In genomic region chr17:10073905-10074304, GRCh38 we compare ENCODE assay signal across 21 cellular contexts.
DNase-seq lines count a peak whose midpoint lies in the region; ATAC-seq and TF ChIP-seq lines count a peak whose summit lies in the region.
"Had no signal": no experiment of that assay in that cellular context is flagged by ENCODE, and none has a peak within 500 bp of the region (broad histone marks: within the 10 kb centered on the region; RNA-seq: fewer than 3 reads in every experiment).

No MANE protein-coding gene starts in this region.

- peaks cover 10 to 91% (median 73%) of the 10 kb centered on the region in 10 experiments; a peak in 19 of 20 replicates for H3K4me1 ChIP-seq in BLaER1 treated with 17β-estradiol and CSF1 and Interleukin-3, amounts not matched to agents 10 nM and 100 nM
- H3K4me1 ChIP-seq in esophagus (ENCODE audit: control insufficient read depth in 2 of 2, insufficient read depth in 2 of 2, low read length in 1 of 2) (peaks cover 3 to 18% of the 10 kb centered on the region in 2 donors), sigmoid colon (peaks cover 0 to 13% (median 0%) of the 10 kb centered on the region in 4 donors)
- H3K4me1 ChIP-seq: SJCRH30 had no signal

- no peak overlapping the region for H3K4me3 ChIP-seq in BLaER1 treated with 17β-estradiol and CSF1 and Interleukin-3, amounts not matched to agents 10 nM and 100 nM
- H3K4me3 ChIP-seq in esophagus (ENCODE audit: low read depth in 1 of 2, low read length in 2 of 2) (no peak overlapping the region), sigmoid colon (no peak overlapping the region)
- H3K4me3 ChIP-seq: BLaER1, SJCRH30 had no signal

- DNase-seq in left ventricle myocardium superior, result peak; percentile 51
- DNase-seq in sigmoid colon, result peak; percentile 56
- no peak for DNase-seq in NCI-H510A treated with DMSO at 0.1 percent for 48 hours (lab: John Stamatoyannopoulos, UW)
- DNase-seq in middle frontal gyrus (ENCODE audit: extremely low spot score, low spot score), result no peak
- DNase-seq: CD4-positive, alpha-beta T cell; NCI-H1092 treated with DMSO at 0.1 percent for 48 hours; NCI-H1436; NCI-H187; NCI-H2081 treated with DMSO at 0.1 percent for 48 hours; NCI-H2171; NCI-H226; NCI-H524; NCI-H774; SJCRH30 had no signal

- no peak for TF ChIP-seq CTCF in sigmoid colon (IDR thresholded peaks at IDR 0.05)

- ATAC-seq in left ventricle myocardium superior, result peak; percentile 50
- ATAC-seq in GM19397 (IDR thresholded peaks at IDR 0.05; ENCODE audit: unreplicated experiment), result no peak
- ATAC-seq: HCT116, SK-N-SH treated with all-trans-retinoic acid at 6 μM for 48 hours had no signal

- 49 to 61% methylated on average over 6 of the region's 6 CpGs for WGBS in esophagus, 2 donors
- 79 to 81% methylated on average over 6 of the region's 6 CpGs for WGBS in sigmoid colon, 2 donors

- peaks cover 17 to 20% (median 18%) of the 10 kb centered on the region in 11 experiments; a peak in 21 of 22 replicates for H3K9me3 ChIP-seq in BLaER1 treated with 17β-estradiol and CSF1 and Interleukin-3, amounts not matched to agents 10 nM and 100 nM (replicated peaks in 1 of 11)
- no peaks in the 10 kb centered on the region for H3K9me3 ChIP-seq in esophagus (ENCODE audit: control insufficient read depth in 2 of 2, insufficient read depth in 1 of 2, low read depth in 1 of 2, low read length in 1 of 2)
- no peaks in the 10 kb centered on the region for H3K9me3 ChIP-seq in sigmoid colon
- H3K9me3 ChIP-seq: SJCRH30 had no signal

- TF ChIP-seq POLR2A in sigmoid colon (IDR thresholded peaks at IDR 0.05), result no peak

- peak overlapping the region in 7 of 11 experiments; percentile 5 to 75 (median 19); a peak in 7 of 22 replicates for H3K4me2 ChIP-seq in BLaER1 treated with 17β-estradiol and CSF1 and Interleukin-3, amounts not matched to agents 10 nM and 100 nM
- H3K4me2 ChIP-seq: BLaER1 had no signal

- peaks cover 0 to 79% (median 18%) of the 10 kb centered on the region in 11 experiments; a peak in 14 of 22 replicates for H4K20me1 ChIP-seq in BLaER1 treated with 17β-estradiol and CSF1 and Interleukin-3, amounts not matched to agents 10 nM and 100 nM
- H4K20me1 ChIP-seq: BLaER1 had no signal

- peak overlapping the region in 6 of 11 experiments; percentile 1 to 54 (median 27); a peak in 2 of 22 replicates for H3K27ac ChIP-seq in BLaER1 treated with 17β-estradiol and CSF1 and Interleukin-3, amounts not matched to agents 10 nM and 100 nM
- H3K27ac ChIP-seq in esophagus (ENCODE audit: low read depth in 2 of 2, low read length in 1 of 2), result peak overlapping the region; percentile 57 to 69
- H3K27ac ChIP-seq in sigmoid colon, result no peak overlapping the region
- H3K27ac ChIP-seq: BLaER1, HL-60, SJCRH30 had no signal

- H3K36me3 ChIP-seq in BLaER1 treated with 17β-estradiol and CSF1 and Interleukin-3, amounts not matched to agents 10 nM and 100 nM, result peaks cover 0 to 60% (median 27%) of the 10 kb centered on the region in 11 experiments; a peak in 17 of 22 replicates
- H3K36me3 ChIP-seq in esophagus (ENCODE audit: control insufficient read depth in 2 of 2, insufficient read depth in 2 of 2, low read length in 1 of 2), result no peaks in the 10 kb centered on the region
- H3K36me3 ChIP-seq in sigmoid colon, result no peaks in the 10 kb centered on the region
- H3K36me3 ChIP-seq: BLaER1, SJCRH30 had no signal

- no peaks in the 10 kb centered on the region for H3K27me3 ChIP-seq in BLaER1 treated with 17β-estradiol and CSF1 and Interleukin-3, amounts not matched to agents 10 nM and 100 nM
- H3K27me3 ChIP-seq in esophagus (ENCODE audit: control insufficient read depth in 1 of 2, insufficient read depth in 2 of 2, low read length in 2 of 2), result no peaks in the 10 kb centered on the region
- no peaks in the 10 kb centered on the region for H3K27me3 ChIP-seq in sigmoid colon
- H3K27me3 ChIP-seq: BLaER1, SJCRH30 had no signal

- no peak overlapping the region for H3K9ac ChIP-seq in BLaER1 treated with 17β-estradiol and CSF1 and Interleukin-3, amounts not matched to agents 10 nM and 100 nM
- H3K9ac ChIP-seq: BLaER1 had no signal

- no peak for TF ChIP-seq EP300 in sigmoid colon (IDR thresholded peaks at IDR 0.05)

- intact Hi-C loops in left ventricle myocardium superior (cut with micrococcal nuclease) (no loop called here), sigmoid colon (cut with DNase I) (no loop called here)

Comparison
In these comparisons a context has a peak if more than half of its experiments do, and no peak if none do; other contexts are left out.
1. H3K27ac ChIP-seq: peak in BLaER1 treated with 17β-estradiol and CSF1 and Interleukin-3, amounts not matched to agents 10 nM and 100 nM (6 of 11) and esophagus (2 of 2); none in sigmoid colon (0 of 4).
2. DNase-seq: peak in left ventricle myocardium superior (single experiment) and sigmoid colon (single experiment); none in NCI-H510A treated with DMSO at 0.1 percent for 48 hours (single experiment) and middle frontal gyrus (single experiment).